Comparison of ENCODE assay signal across 1 cellular context in genomic region chr14:99156814-99157213, GRCh38.
TF ChIP-seq lines count a peak whose summit lies in the region.

No MANE protein-coding gene starts in this region.

TF ChIP-seq in HEK293, 187 proteins besides CTCF, POLR2A, EP300 and RAD21 (continued from another document):
- TF ChIP-seq PRDM2 (tag by site-specific recombination; IDR thresholded peaks at IDR 0.05; ENCODE audit: borderline replicate concordance), result no peak
- TF ChIP-seq ZNF140 (tag by site-specific recombination; IDR thresholded peaks at IDR 0.05), result peak; percentile 64
- 0 out of 2 replicates have a peak, but pooled peaks have one; percentile 21 for TF ChIP-seq ZNF629 (tag by site-specific recombination; IDR thresholded peaks at IDR 0.05)
- TF ChIP-seq REST (tag by site-specific recombination; IDR thresholded peaks at IDR 0.05), result peak; percentile 61
- TF ChIP-seq ZNF791 (tag by site-specific recombination; IDR thresholded peaks at IDR 0.05), result 0 out of 2 replicates have a peak, but pooled peaks have one; percentile 54
- TF ChIP-seq ZNF350 (tag by site-specific recombination; IDR thresholded peaks at IDR 0.05), result no peak
- no peak for TF ChIP-seq BCL11B (tag by site-specific recombination; IDR thresholded peaks at IDR 0.05; ENCODE audit: low read depth)
- no peak; the same call in 1 of the 2 replicates for TF ChIP-seq MZF1 (tag by site-specific recombination; IDR thresholded peaks at IDR 0.05; ENCODE audit: borderline replicate concordance)
- TF ChIP-seq ZNF558 (tag by site-specific recombination; IDR thresholded peaks at IDR 0.05), result 0 out of 2 replicates have a peak, but pooled peaks have one; percentile 33
- TF ChIP-seq ZNF266 (tag by site-specific recombination; IDR thresholded peaks at IDR 0.05; ENCODE audit: low read depth), result peak; percentile 64
- TF ChIP-seq ZNF211 (tag by site-specific recombination; IDR thresholded peaks at IDR 0.05; ENCODE audit: low read depth), result no peak
- TF ChIP-seq KLF16 (tag by site-specific recombination; IDR thresholded peaks at IDR 0.05), result no peak
- TF ChIP-seq ZNF514 (tag by site-specific recombination; IDR thresholded peaks at IDR 0.05), result 0 out of 2 replicates have a peak, but pooled peaks have one; percentile 56
- no peak for TF ChIP-seq SP2 (tag by site-specific recombination; IDR thresholded peaks at IDR 0.05)
- TF ChIP-seq, protein P1, sequence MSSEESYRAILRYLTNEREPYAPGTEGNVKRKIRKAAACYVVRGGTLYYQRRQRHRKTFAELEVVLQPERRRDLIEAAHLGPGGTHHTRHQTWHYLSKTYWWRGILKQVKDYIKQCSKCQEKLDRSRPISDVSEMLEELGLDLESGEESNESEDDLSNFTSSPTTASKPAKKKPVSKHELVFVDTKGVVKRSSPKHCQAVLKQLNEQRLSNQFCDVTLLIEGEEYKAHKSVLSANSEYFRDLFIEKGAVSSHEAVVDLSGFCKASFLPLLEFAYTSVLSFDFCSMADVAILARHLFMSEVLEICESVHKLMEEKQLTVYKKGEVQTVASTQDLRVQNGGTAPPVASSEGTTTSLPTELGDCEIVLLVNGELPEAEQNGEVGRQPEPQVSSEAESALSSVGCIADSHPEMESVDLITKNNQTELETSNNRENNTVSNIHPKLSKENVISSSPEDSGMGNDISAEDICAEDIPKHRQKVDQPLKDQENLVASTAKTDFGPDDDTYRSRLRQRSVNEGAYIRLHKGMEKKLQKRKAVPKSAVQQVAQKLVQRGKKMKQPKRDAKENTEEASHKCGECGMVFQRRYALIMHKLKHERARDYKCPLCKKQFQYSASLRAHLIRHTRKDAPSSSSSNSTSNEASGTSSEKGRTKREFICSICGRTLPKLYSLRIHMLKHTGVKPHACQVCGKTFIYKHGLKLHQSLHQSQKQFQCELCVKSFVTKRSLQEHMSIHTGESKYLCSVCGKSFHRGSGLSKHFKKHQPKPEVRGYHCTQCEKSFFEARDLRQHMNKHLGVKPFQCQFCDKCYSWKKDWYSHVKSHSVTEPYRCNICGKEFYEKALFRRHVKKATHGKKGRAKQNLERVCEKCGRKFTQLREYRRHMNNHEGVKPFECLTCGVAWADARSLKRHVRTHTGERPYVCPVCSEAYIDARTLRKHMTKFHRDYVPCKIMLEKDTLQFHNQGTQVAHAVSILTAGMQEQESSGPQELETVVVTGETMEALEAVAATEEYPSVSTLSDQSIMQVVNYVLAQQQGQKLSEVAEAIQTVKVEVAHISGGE (tag by site-specific recombination; conservative IDR thresholded peaks at IDR 0.05; ENCODE audit: low read depth), result peak; percentile 62
- TF ChIP-seq ZNF280C (tag by site-specific recombination; IDR thresholded peaks at IDR 0.05), result no peak
- peak; percentile 75 for TF ChIP-seq ZNF510 (tag by site-specific recombination; IDR thresholded peaks at IDR 0.05; ENCODE audit: insufficient replicate concordance)
- no peak for TF ChIP-seq ZNF701 (tag by site-specific recombination; IDR thresholded peaks at IDR 0.05)
- peak; percentile 71 for TF ChIP-seq ZNF555 (tag by site-specific recombination; conservative IDR thresholded peaks at IDR 0.05)
- peak; percentile 35; the same call in 1 of the 2 replicates for TF ChIP-seq ZNF560 (tag by site-specific recombination; IDR thresholded peaks at IDR 0.05; ENCODE audit: borderline replicate concordance)
- no peak for TF ChIP-seq OVOL3 (tag by site-specific recombination; IDR thresholded peaks at IDR 0.05)
- TF ChIP-seq ZNF664 (tag by site-specific recombination; IDR thresholded peaks at IDR 0.05), result 0 out of 2 replicates have a peak, but pooled peaks have one; percentile 10
- TF ChIP-seq ZNF624 (tag by site-specific recombination; IDR thresholded peaks at IDR 0.05), result no peak
- TF ChIP-seq SETDB1 (IDR thresholded peaks at IDR 0.05; ENCODE audit: insufficient read length, low read length), result no peak
- 0 out of 2 replicates have a peak, but pooled peaks have one; percentile 37 for TF ChIP-seq ZXDB (tag by site-specific recombination; IDR thresholded peaks at IDR 0.05)
- no peak for TF ChIP-seq ZNF610 (tag by site-specific recombination; IDR thresholded peaks at IDR 0.05; ENCODE audit: borderline replicate concordance)
- 0 out of 2 replicates have a peak, but pooled peaks have one; percentile 46 for TF ChIP-seq ZNF404 (tag by site-specific recombination; IDR thresholded peaks at IDR 0.05)
